ENCODE assay signal across 9 cellular contexts in genomic region chr9:130034570-130034969, GRCh38. TPM values are rescaled to one million over a fixed set of nuclear protein-coding genes. Genes with fewer than 3 reads are reported as not detected.
DNase-seq lines count a peak whose midpoint lies in the region; ATAC-seq and TF ChIP-seq lines count a peak whose summit lies in the region.
"Had no signal": no experiment of that assay in that cellular context is flagged by ENCODE, and none has a peak within 500 bp of the region (broad histone marks: within the 10 kb centered on the region; RNA-seq: fewer than 3 reads in every experiment).

No MANE protein-coding gene starts in this region.

- intact Hi-C loops in heart left ventricle (cut with DNase I) (loop anchor here in 1 of 10 donors (10.0 kb wide), 1 partner anchor 70 kb away; no protein-coding TSS in a partner anchor), activated B cell treated with CpG ODN at 0.5 μM for 24 hours (cut with micrococcal nuclease) (loop anchor here (1.0 kb wide), 2 partner anchors 9 to 11 kb away; partner anchors contain the start of gene FNBP1), upper lobe of right lung (cut with DNase I) (no loop called here)

- H3K9me3 Mint-ChIP-seq in activated B cell treated with CpG ODN at 0.5 μM for 24 hours, result no peaks in the 10 kb centered on the region

- POLR2A ChIA-PET in activated B cell treated with CpG ODN at 0.5 μM for 24 hours (lab: Charles Lee) (interaction anchor here (0.5 to 26.4 kb wide), 12 partner anchors 8 to 1696 kb away, joined by 3 to 1209 read pairs (median 5); partner anchors contain the start of gene FNBP1), RWPE1 (lab: Yijun Ruan, JAX; ENCODE audit: low non-redundant PET) (no interaction called here)

- no peak for DNase-seq in heart left ventricle
- DNase-seq in right atrium auricular region (ENCODE audit: low spot score), result no peak
- DNase-seq in activated B cell treated with CpG ODN at 0.5 μM for 24 hours, result no peak
- peak; percentile 76 for DNase-seq in fibroblast of the aortic adventitia (ENCODE audit: low read depth)
- DNase-seq in upper lobe of right lung, result no peak
- no peak for DNase-seq in germinal center (ENCODE audit: low spot score)
- DNase-seq in RWPE1 (ENCODE audit: low spot score), result no peak
- DNase-seq in NAMALWA (ENCODE audit: low spot score), result no peak
- DNase-seq: tibial artery had no signal

- H3K36me3 ChIP-seq in heart left ventricle (no peaks in the 10 kb centered on the region), right atrium auricular region (no peaks in the 10 kb centered on the region), upper lobe of right lung (no peaks in the 10 kb centered on the region)
- H3K36me3 ChIP-seq: tibial artery had no signal

- WGBS in heart left ventricle, 4 donors, result 54 to 88% (median 77%) methylated on average over 1 of the region's 1 CpG

- CTCF ChIA-PET in activated B cell treated with CpG ODN at 0.5 μM for 24 hours (lab: Charles Lee) (interaction anchor here (0.8 to 1.5 kb wide), 2 partner anchors 12 to 42 kb away, joined by 3 read pairs; no protein-coding TSS in a partner anchor), RWPE1 (lab: Yijun Ruan, JAX) (interaction anchor here (0.6 kb wide), 1 partner anchor 20 kb away, joined by 4 read pairs; no protein-coding TSS in a partner anchor)

- peak overlapping the region; percentile 95 for H3K27ac Mint-ChIP-seq in activated B cell treated with CpG ODN at 0.5 μM for 24 hours

- H3K36me3 Mint-ChIP-seq in activated B cell treated with CpG ODN at 0.5 μM for 24 hours (ENCODE audit: low read depth), result peaks cover 54% of the 10 kb centered on the region

- H3K4me1 ChIP-seq in heart left ventricle (peaks cover 0 to 96% (median 25%) of the 10 kb centered on the region in 12 donors), right atrium auricular region (peaks cover 0 to 39% of the 10 kb centered on the region in 2 donors), upper lobe of right lung (peaks cover 48% of the 10 kb centered on the region)

- H3K27ac ChIP-seq in heart left ventricle, result peak overlapping the region in 2 of 12 donors; percentile 12 to 60
- no peak overlapping the region for H3K27ac ChIP-seq in right atrium auricular region
- no peak overlapping the region for H3K27ac ChIP-seq in upper lobe of right lung
- no peak overlapping the region for H3K27ac ChIP-seq in RWPE1
- H3K27ac ChIP-seq: tibial artery had no signal

- H3K4me3 Mint-ChIP-seq in activated B cell treated with CpG ODN at 0.5 μM for 24 hours, result peak overlapping the region; percentile 54

- peaks cover 97% of the 10 kb centered on the region for H3K4me1 Mint-ChIP-seq in activated B cell treated with CpG ODN at 0.5 μM for 24 hours

- TF ChIP-seq CTCF in heart left ventricle (IDR thresholded peaks at IDR 0.05), result no peak
- no peak for TF ChIP-seq CTCF in right atrium auricular region (IDR thresholded peaks at IDR 0.05)
- TF ChIP-seq CTCF in activated B cell treated with CpG ODN at 0.5 μM for 24 hours (IDR thresholded peaks at IDR 0.05), result no peak
- no peak for TF ChIP-seq CTCF in fibroblast of the aortic adventitia (IDR thresholded peaks at IDR 0.05; ENCODE audit: insufficient read depth, low read length)
- TF ChIP-seq CTCF in upper lobe of right lung (IDR thresholded peaks at IDR 0.05), result no peak
- no peak for TF ChIP-seq CTCF in RWPE1 (conservative IDR thresholded peaks at IDR 0.05; ENCODE audit: low read depth)

- H3K27me3 ChIP-seq in heart left ventricle (no peaks in the 10 kb centered on the region), right atrium auricular region (no peaks in the 10 kb centered on the region), upper lobe of right lung (no peaks in the 10 kb centered on the region)
- H3K27me3 ChIP-seq: tibial artery had no signal

- no peak for TF ChIP-seq POLR2A in heart left ventricle (IDR thresholded peaks at IDR 0.05)

- H3K4me3 ChIP-seq in heart left ventricle, result no peak overlapping the region
- no peak overlapping the region for H3K4me3 ChIP-seq in right atrium auricular region
- H3K4me3 ChIP-seq in fibroblast of the aortic adventitia (ENCODE audit: low read depth, low read length), result no peak overlapping the region
- H3K4me3 ChIP-seq in upper lobe of right lung, result no peak overlapping the region
- H3K4me3 ChIP-seq: tibial artery had no signal

- ATAC-seq in heart left ventricle (peak in 3 of 4 donors; percentile 20 to 50 (median 45)), activated B cell treated with CpG ODN at 0.5 μM for 24 hours (ENCODE audit: low read depth) (peak; percentile 38), upper lobe of right lung (peak; percentile 41)

- no peaks in the 10 kb centered on the region for H3K9me3 ChIP-seq in heart left ventricle
- H3K9me3 ChIP-seq in right atrium auricular region, result no peaks in the 10 kb centered on the region
- no peaks in the 10 kb centered on the region for H3K9me3 ChIP-seq in upper lobe of right lung
- H3K9me3 ChIP-seq: tibial artery had no signal

- H3K27me3 Mint-ChIP-seq in activated B cell treated with CpG ODN at 0.5 μM for 24 hours, result no peaks in the 10 kb centered on the region

RNA-seq across cellular contexts. Expression of gene FNBP1, which starts 8.4 kb away (rescaled TPM):
- total RNA-seq in heart left ventricle (10 to 100 TPM; 16.6 to 47.3 (median 24.8) TPM), right atrium auricular region (10 to 100 TPM; 18.0 to 24.1 TPM), activated B cell treated with CpG ODN at 0.5 μM for 24 hours (454 and 501 TPM in 2 replicates), fibroblast of the aortic adventitia (ENCODE audit: low replicate concordance) (44.4 and 57.9 TPM in 2 replicates), upper lobe of right lung (50.0 TPM)
- 10 to 100 TPM in 1 of 2 donors, 1 to 10 TPM in 1; 6.9 to 13.4 TPM for polyA plus RNA-seq in heart left ventricle

RNA-seq across cellular contexts. Expression of gene GPR107, which starts 19.1 kb away (rescaled TPM):
- total RNA-seq in heart left ventricle (10 to 100 TPM; 16.1 to 33.2 (median 21.3) TPM), right atrium auricular region (10 to 100 TPM; 16.2 to 16.9 TPM), activated B cell treated with CpG ODN at 0.5 μM for 24 hours (17.7 and 19.6 TPM in 2 replicates), fibroblast of the aortic adventitia (ENCODE audit: low replicate concordance) (11.5 and 30.9 TPM in 2 replicates), upper lobe of right lung (39.3 TPM)
- polyA plus RNA-seq in heart left ventricle, result 10 to 100 TPM in 1 of 2 donors, 1 to 10 TPM in 1; 7.0 to 30.5 TPM
